ENCODE assay signal across 1 cellular context in the genomic region with DNA sequence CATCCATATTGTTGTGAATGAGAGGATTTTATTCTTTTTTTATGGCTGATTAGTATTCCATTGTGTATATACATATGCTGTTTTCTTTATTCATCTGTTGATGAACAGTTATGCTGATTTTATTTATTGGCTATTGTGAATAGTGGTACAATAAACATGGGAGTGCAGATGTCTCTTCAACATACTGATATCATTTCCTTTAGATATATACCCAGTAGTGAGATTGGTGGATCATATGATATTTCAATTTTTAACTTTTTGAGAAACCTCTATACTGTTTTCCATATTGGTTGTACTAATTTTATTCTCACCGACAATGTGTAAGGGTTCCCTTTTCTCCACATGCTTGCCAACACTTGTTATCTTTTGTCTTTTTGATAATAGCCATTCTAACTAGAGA.
TF ChIP-seq lines count a peak whose summit lies in the region.

No MANE protein-coding gene starts in this region.

TF ChIP-seq in K562, 482 proteins besides CTCF, POLR2A, EP300 and RAD21 (continued from another document):
- TF ChIP-seq, protein P1, sequence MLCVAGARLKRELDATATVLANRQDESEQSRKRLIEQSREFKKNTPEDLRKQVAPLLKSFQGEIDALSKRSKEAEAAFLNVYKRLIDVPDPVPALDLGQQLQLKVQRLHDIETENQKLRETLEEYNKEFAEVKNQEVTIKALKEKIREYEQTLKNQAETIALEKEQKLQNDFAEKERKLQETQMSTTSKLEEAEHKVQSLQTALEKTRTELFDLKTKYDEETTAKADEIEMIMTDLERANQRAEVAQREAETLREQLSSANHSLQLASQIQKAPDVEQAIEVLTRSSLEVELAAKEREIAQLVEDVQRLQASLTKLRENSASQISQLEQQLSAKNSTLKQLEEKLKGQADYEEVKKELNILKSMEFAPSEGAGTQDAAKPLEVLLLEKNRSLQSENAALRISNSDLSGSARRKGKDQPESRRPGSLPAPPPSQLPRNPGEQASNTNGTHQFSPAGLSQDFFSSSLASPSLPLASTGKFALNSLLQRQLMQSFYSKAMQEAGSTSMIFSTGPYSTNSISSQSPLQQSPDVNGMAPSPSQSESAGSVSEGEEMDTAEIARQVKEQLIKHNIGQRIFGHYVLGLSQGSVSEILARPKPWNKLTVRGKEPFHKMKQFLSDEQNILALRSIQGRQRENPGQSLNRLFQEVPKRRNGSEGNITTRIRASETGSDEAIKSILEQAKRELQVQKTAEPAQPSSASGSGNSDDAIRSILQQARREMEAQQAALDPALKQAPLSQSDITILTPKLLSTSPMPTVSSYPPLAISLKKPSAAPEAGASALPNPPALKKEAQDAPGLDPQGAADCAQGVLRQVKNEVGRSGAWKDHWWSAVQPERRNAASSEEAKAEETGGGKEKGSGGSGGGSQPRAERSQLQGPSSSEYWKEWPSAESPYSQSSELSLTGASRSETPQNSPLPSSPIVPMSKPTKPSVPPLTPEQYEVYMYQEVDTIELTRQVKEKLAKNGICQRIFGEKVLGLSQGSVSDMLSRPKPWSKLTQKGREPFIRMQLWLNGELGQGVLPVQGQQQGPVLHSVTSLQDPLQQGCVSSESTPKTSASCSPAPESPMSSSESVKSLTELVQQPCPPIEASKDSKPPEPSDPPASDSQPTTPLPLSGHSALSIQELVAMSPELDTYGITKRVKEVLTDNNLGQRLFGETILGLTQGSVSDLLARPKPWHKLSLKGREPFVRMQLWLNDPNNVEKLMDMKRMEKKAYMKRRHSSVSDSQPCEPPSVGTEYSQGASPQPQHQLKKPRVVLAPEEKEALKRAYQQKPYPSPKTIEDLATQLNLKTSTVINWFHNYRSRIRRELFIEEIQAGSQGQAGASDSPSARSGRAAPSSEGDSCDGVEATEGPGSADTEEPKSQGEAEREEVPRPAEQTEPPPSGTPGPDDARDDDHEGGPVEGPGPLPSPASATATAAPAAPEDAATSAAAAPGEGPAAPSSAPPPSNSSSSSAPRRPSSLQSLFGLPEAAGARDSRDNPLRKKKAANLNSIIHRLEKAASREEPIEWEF (CRISPR knock-in tag; IDR thresholded peaks at IDR 0.05): 0 out of 2 replicates have a peak, but pooled peaks have one; percentile 27
